ENCODE assay signal across 12 cellular contexts in the genomic region with DNA sequence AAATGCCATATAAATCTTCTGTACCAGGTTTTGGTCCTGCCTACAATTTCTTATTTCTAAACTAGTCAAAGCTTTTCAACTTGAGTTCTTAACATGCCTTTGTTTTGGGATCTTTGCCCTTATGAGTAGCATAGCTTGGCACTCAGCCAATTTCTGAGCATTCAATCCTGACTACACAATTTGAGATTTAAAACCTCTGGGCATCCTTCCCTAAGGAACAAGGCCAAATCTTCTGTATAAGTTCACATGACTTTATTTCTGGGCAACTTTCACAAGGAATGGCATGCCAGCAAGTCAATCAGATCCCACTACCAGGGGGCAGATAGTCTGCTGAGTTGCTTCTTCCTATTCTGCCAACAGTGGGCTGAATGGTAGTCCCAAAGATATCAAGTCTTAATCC.
DNase-seq lines count a peak whose midpoint lies in the region; ATAC-seq, FAIRE-seq and TF ChIP-seq lines count a peak whose summit lies in the region.
"Had no signal": no experiment of that assay in that cellular context is flagged by ENCODE, and none has a peak within 500 bp of the region (broad histone marks: within the 10 kb centered on the region; RNA-seq: fewer than 3 reads in every experiment).

No MANE protein-coding gene starts in this region.

- no peak for TF ChIP-seq EP300 in K562 (IDR thresholded peaks at IDR 0.05; ENCODE audit: low read length)
- no peak for TF ChIP-seq EP300 in HepG2 (IDR thresholded peaks at IDR 0.05; ENCODE audit: low read depth in 2 of 2, low read length in 2 of 2)
- TF ChIP-seq EP300 in HepG2 (CRISPR knock-in tag; IDR thresholded peaks at IDR 0.05; ENCODE audit: borderline replicate concordance): no peak

- H3K9ac ChIP-seq in K562 (ENCODE audit: insufficient read depth in 1 of 2, low read depth in 2 of 2, low read length in 2 of 2): no peak overlapping the region
- no peak overlapping the region for H3K9ac ChIP-seq in HepG2 (ENCODE audit: insufficient read depth, low read depth, low read length)

- in situ Hi-C loops in K562 (cut with MboI) (loop anchor here (10.0 kb wide), 1 partner anchor 710 kb away; no protein-coding TSS in a partner anchor), HepG2 (cut with HindIII; ENCODE audit: extremely low pct_ligation_motif_present, low pct_unique_long_range_greater_than_20kb) (loop anchor here (25.0 kb wide), 1 partner anchor 697 kb away; no protein-coding TSS in a partner anchor)

- no peak for TF ChIP-seq CTCF in K562 (IDR thresholded peaks at IDR 0.05 in 2 of 3, conservative IDR thresholded peaks at IDR 0.05 in 1 of 3; ENCODE audit: insufficient read depth in 2 of 3, low read depth in 1 of 3, low read length in 3 of 3)
- no peak for TF ChIP-seq CTCF in HepG2 (CRISPR knock-in tag; IDR thresholded peaks at IDR 0.05)

- H3K27ac ChIP-seq in K562 (ENCODE audit: extremely low read depth, low read depth, low read length) (no peak overlapping the region), HepG2 (ENCODE audit: extremely low read length, insufficient read depth, low read length) (no peak overlapping the region)

- no peaks in the 10 kb centered on the region for H4K20me1 ChIP-seq in K562 (replicated peaks; ENCODE audit: control insufficient read depth, insufficient read depth, low read length)
- H4K20me1 ChIP-seq in HepG2 (ENCODE audit: insufficient read depth, low read length): no peaks in the 10 kb centered on the region

- H3K4me2 ChIP-seq in K562 (ENCODE audit: insufficient read depth, low read length): no peak overlapping the region
- no peak overlapping the region for H3K4me2 ChIP-seq in HepG2 (ENCODE audit: low read depth, low read length)

- peaks cover 64% of the 10 kb centered on the region; the same call in 2 of the 3 replicates for H3K36me3 ChIP-seq in K562 (ENCODE audit: control insufficient read depth, insufficient read depth, low read length)
- H3K36me3 ChIP-seq in HepG2 (replicated peaks in 1 of 2; ENCODE audit: control insufficient read depth in 1 of 2, insufficient read depth in 2 of 2, low read length in 2 of 2): no peaks in the 10 kb centered on the region

- no peak overlapping the region for H2AFZ ChIP-seq in K562 (ENCODE audit: low read depth, low read length)
- no peak overlapping the region for H2AFZ ChIP-seq in HepG2 (ENCODE audit: low read length)

- H3K27me3 ChIP-seq in K562 (ENCODE audit: control insufficient read depth in 2 of 2, insufficient read depth in 2 of 2, low read length in 2 of 2): no peaks in the 10 kb centered on the region
- H3K27me3 ChIP-seq in HepG2 (ENCODE audit: control insufficient read depth in 1 of 2, insufficient read depth in 2 of 2, low read length in 2 of 2): no peaks in the 10 kb centered on the region

- no peaks in the 10 kb centered on the region for H3K9me1 ChIP-seq in K562 (ENCODE audit: control insufficient read depth, insufficient read depth, low read length)

- no peaks in the 10 kb centered on the region for H3K79me2 ChIP-seq in K562 (ENCODE audit: control insufficient read depth, insufficient read depth, low read length)
- H3K79me2 ChIP-seq in HepG2 (ENCODE audit: insufficient read depth, low read length): no peaks in the 10 kb centered on the region

- ATAC-seq in K562: no peak
- no peak for ATAC-seq in HepG2
- no peak for ATAC-seq in HG03108 (IDR thresholded peaks at IDR 0.05; ENCODE audit: unreplicated experiment)
- no peak for ATAC-seq in HG02678 (IDR thresholded peaks at IDR 0.05; ENCODE audit: unreplicated experiment)
- ATAC-seq in activated CD4-positive, CD25-positive, alpha-beta regulatory T cell treated with anti-CD3 and anti-CD28 coated beads, Interleukin-2, amount 50 U/mL, for 24 hours: no peak
- ATAC-seq: activated CD8-positive, alpha-beta T cell treated with anti-CD3 and anti-CD28 coated beads, Interleukin-2, amount 10 ng/mL, durations not matched to agents 7 days and 5 days; stimulated activated effector memory CD8-positive, alpha-beta T cell treated with anti-CD3 and anti-CD28 coated beads, Interleukin-12 subunit alpha, Interleukin-12 subunit beta, amount 100 ng/mL, for 72 hours had no signal

- H3K4me3 ChIP-seq in K562 (no peak overlapping the region), HepG2 (replicated peaks in 1 of 3; ENCODE audit: insufficient read depth in 1 of 3, low read depth in 2 of 3, low read length in 3 of 3) (no peak overlapping the region)

- DNase-seq in Ammon's horn (ENCODE audit: low spot score): peak; percentile 23
- peak; percentile 71 for DNase-seq in LHCN-M2 (ENCODE audit: low read depth)
- no peak for DNase-seq in K562 (ENCODE audit: extremely low read depth in 1 of 4, low spot score in 3 of 4)
- no peak for DNase-seq in HepG2 (ENCODE audit: low spot score)
- DNase-seq in activated CD8-positive, alpha-beta memory T cell treated with anti-CD3 and anti-CD28 coated beads for 24 hours: no peak
- DNase-seq: activated CD8-positive, alpha-beta T cell treated with anti-CD3 and anti-CD28 coated beads, Interleukin-2, amount 10 ng/mL, durations not matched to agents 7 days and 5 days; NCI-H1436 treated with DMSO at 0.1 percent for 48 hours; stimulated activated CD4-positive, alpha-beta T cell treated with anti-CD3 and anti-CD28 coated beads, Interleukin-12 subunit alpha, Interleukin-12 subunit beta, amount 100 ng/mL, for 4 hours had no signal

- TF ChIP-seq POLR2A in K562 (conservative IDR thresholded peaks at IDR 0.05): no peak
- TF ChIP-seq POLR2A in HepG2 (IDR thresholded peaks at IDR 0.05; ENCODE audit: insufficient read depth in 1 of 2, low read depth in 2 of 2, low read length in 2 of 2): no peak

- TF ChIP-seq RAD21 in K562 (CRISPR knock-in tag; conservative IDR thresholded peaks at IDR 0.05 in 1 of 2, IDR thresholded peaks at IDR 0.05 in 1 of 2) (no peak), HepG2 (CRISPR knock-in tag; IDR thresholded peaks at IDR 0.05) (no peak)

- FAIRE-seq in K562 (lab: Jason Lieb, UNC) (no peak), HepG2 (lab: Jason Lieb, UNC) (no peak)

- H3K4me1 ChIP-seq in K562 (replicated peaks in 1 of 2; ENCODE audit: control insufficient read depth in 2 of 2, insufficient read depth in 2 of 2, low read length in 2 of 2): no peaks in the 10 kb centered on the region
- H3K4me1 ChIP-seq in HepG2 (ENCODE audit: insufficient read depth, low read length): no peaks in the 10 kb centered on the region

- POLR2A ChIA-PET in K562 (lab: Yijun Ruan, JAX): no interaction called here
- POLR2A ChIA-PET in HepG2 (lab: Yijun Ruan, JAX): no interaction called here

- H3K9me3 ChIP-seq in K562 (replicated peaks; ENCODE audit: control insufficient read depth, insufficient read depth, low read depth, low read length) (no peaks in the 10 kb centered on the region), HepG2 (ENCODE audit: low read length) (no peaks in the 10 kb centered on the region)

- intact Hi-C loops in K562 (cut with micrococcal nuclease): no loop called here
- intact Hi-C loops in HepG2 (cut with micrococcal nuclease; ENCODE audit: unreplicated experiment): no loop called here

- CTCF ChIA-PET in K562 (lab: Yijun Ruan, JAX; ENCODE audit: low intra/inter-chr PET ratio) (interaction anchor here (0.6 kb wide), 1 partner anchor 836 kb away, joined by 3 read pairs; no protein-coding TSS in a partner anchor), HepG2 (lab: Yijun Ruan, JAX; ENCODE audit: low intra/inter-chr PET ratio, low total read pairs) (no interaction called here)

- BruUV-seq in K562 (replicated peaks; lab: Mats Ljungman, UMichigan): no TSS peak
- BruUV-seq in HepG2 (replicated peaks; lab: Mats Ljungman, UMichigan): no TSS peak

TF ChIP-seq in K562, 482 proteins besides CTCF, POLR2A, EP300 and RAD21:
- TF ChIP-seq FOXA3 (CRISPR knock-in tag; conservative IDR thresholded peaks at IDR 0.05 in 1 of 2, IDR thresholded peaks at IDR 0.05 in 1 of 2) (no peak), NFIX (CRISPR knock-in tag; IDR thresholded peaks at IDR 0.05; ENCODE audit: low read depth) (peak; percentile 90), ZNF766 (CRISPR knock-in tag; conservative IDR thresholded peaks at IDR 0.05) (no peak), NFIC (IDR thresholded peaks at IDR 0.05) (peak; percentile 97), ZBTB7A (IDR thresholded peaks at IDR 0.05; ENCODE audit: borderline replicate concordance, control insufficient read depth, low read depth, low read length) (no peak)

TF ChIP-seq in HepG2, 621 proteins besides CTCF, POLR2A, EP300 and RAD21:
- no peak for TF ChIP-seq TOPORS (CRISPR knock-in tag; IDR thresholded peaks at IDR 0.05)
- TF ChIP-seq LCORL (IDR thresholded peaks at IDR 0.05): peak; percentile 74
- no peak for TF ChIP-seq LCORL (CRISPR knock-in tag; IDR thresholded peaks at IDR 0.05)
TF ChIP-seq in HepG2: peak in this region for 1.

Comparison
In these comparisons a context has a peak if more than half of its experiments do, and no peak if none do; other contexts are left out.
1. DNase-seq: peak in Ammon's horn (single experiment) and LHCN-M2 (single experiment); none in K562 (0 of 4), HepG2 (single experiment) and activated CD8-positive, alpha-beta memory T cell treated with anti-CD3 and anti-CD28 coated beads for 24 hours (single experiment).